In the genomic region with DNA sequence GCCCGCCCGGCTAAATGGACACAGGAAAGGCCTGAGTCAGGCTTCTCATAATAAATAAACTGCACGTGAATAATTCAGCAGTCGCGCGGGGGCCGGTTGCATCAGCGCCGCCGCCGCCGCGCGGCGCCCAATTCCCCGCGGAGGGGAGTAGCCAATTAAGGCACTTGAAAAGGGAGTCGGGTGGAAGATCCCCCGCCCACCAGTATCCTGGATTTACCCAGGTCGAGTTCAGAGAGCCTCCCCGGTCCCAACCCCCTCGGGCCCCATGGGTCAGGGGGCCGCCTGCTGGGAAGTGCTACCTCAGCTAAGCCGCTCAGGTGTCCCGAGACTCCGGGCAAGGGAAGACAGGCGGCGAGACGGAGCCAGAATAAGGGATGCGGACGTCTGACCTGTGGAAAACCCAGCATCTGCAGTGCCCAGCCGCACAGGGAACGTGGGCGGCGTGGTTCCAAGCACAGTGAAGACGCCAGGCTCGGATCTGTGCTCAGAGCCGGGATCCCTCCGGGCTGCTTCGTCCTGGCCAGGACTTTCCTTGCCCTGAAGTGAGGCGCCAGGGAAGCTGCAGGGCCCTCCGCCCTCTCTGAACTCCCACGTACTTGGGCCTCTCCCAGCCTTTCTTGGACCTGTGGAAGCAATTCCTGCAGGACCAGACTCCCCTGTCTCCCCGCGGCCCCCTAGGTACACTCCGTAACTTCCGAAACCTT, we compare ENCODE assay signal across 18 cellular contexts. TPM values are rescaled to one million over a fixed set of nuclear protein-coding genes. Genes with fewer than 3 reads are reported as not detected.
A peak's percentile ranks its signal among the peaks of the same experiment; 100 is the strongest.
DNase-seq lines count a peak whose midpoint lies in the region; ATAC-seq and TF ChIP-seq lines count a peak whose summit lies in the region.
"Had no signal": no experiment of that assay in that cellular context is flagged by ENCODE, and none has a peak within 500 bp of the region (broad histone marks: within the 10 kb centered on the region; RNA-seq: fewer than 3 reads in every experiment).

No MANE protein-coding gene starts in this region.

- H3K36me3 Mint-ChIP-seq in activated naive CD8-positive, alpha-beta T cell: no peaks in the 10 kb centered on the region

- DNase-seq in Right ventricle myocardium superior (peak; percentile 39), Right ventricle myocardium inferior (ENCODE audit: missing footprints) (no peak), thoracic aorta (ENCODE audit: low spot score) (no peak), NCI-H526 treated with DMSO at 0.1 percent for 48 hours (lab: John Stamatoyannopoulos, UW) (no peak), left lung (no peak)
- DNase-seq: activated CD4-positive, CD25-positive, alpha-beta regulatory T cell treated with anti-CD3 and anti-CD28 coated beads, Interleukin-2, amount 50 U/mL, for 72 hours; GDM1; midbrain; NCI-H1436; NCI-H82 had no signal

- H3K27ac Mint-ChIP-seq in activated naive CD8-positive, alpha-beta T cell: no peak overlapping the region
- H3K27ac Mint-ChIP-seq: activated naive CD4-positive, alpha-beta T cell treated with anti-CD3 and anti-CD28 coated beads, Interleukin-2, amount 50 U/mL, for 72 hours had no signal

- H3K36me3 ChIP-seq in thoracic aorta: no peaks in the 10 kb centered on the region
- no peaks in the 10 kb centered on the region for H3K36me3 ChIP-seq in left lung
- H3K36me3 ChIP-seq: SJSA1, suprapubic skin had no signal

- H3K27me3 ChIP-seq in thoracic aorta (replicated peaks; ENCODE audit: insufficient read depth): peaks cover 28% of the 10 kb centered on the region
- peaks cover 78 to 100% of the 10 kb centered on the region in 2 donors for H3K27me3 ChIP-seq in left lung

- H3K4me3 ChIP-seq in iPS-18c (ENCODE audit: insufficient read depth, low read depth, low read length): peak overlapping the region; percentile 52
- H3K4me3 ChIP-seq in thoracic aorta: peak overlapping the region; percentile 2
- no peak overlapping the region for H3K4me3 ChIP-seq in left lung
- H3K4me3 ChIP-seq: SJSA1, suprapubic skin had no signal

- peaks cover 60% of the 10 kb centered on the region for H3K27me3 Mint-ChIP-seq in activated naive CD8-positive, alpha-beta T cell

- H3K9me3 ChIP-seq in iPS-18c (ENCODE audit: control insufficient read depth, insufficient read depth, low read length): peaks cover 3% of the 10 kb centered on the region
- no peaks in the 10 kb centered on the region for H3K9me3 ChIP-seq in thoracic aorta
- no peaks in the 10 kb centered on the region for H3K9me3 ChIP-seq in left lung
- H3K9me3 ChIP-seq: SJSA1, suprapubic skin had no signal

- H3K9me3 Mint-ChIP-seq in activated naive CD8-positive, alpha-beta T cell (ENCODE audit: low read depth): no peaks in the 10 kb centered on the region
- H3K9me3 Mint-ChIP-seq: activated naive CD4-positive, alpha-beta T cell treated with anti-CD3 and anti-CD28 coated beads, Interleukin-2, amount 50 U/mL, for 72 hours had no signal

- peak overlapping the region; percentile 83 for H3K4me3 Mint-ChIP-seq in activated naive CD8-positive, alpha-beta T cell

- intact Hi-C loops in Right ventricle myocardium superior (cut with DNase I) (no loop called here), Right ventricle myocardium inferior (cut with DNase I) (no loop called here), left lung (cut with DNase I) (no loop called here)

- H3K4me1 ChIP-seq in thoracic aorta (ENCODE audit: control insufficient read depth in 1 of 2, low read depth in 2 of 2) (peaks cover 0 to 10% of the 10 kb centered on the region in 2 donors), left lung (peaks cover 0 to 12% of the 10 kb centered on the region in 2 donors)
- H3K4me1 ChIP-seq: SJSA1 had no signal

- TF ChIP-seq CTCF in thoracic aorta (IDR thresholded peaks at IDR 0.05): no peak
- TF ChIP-seq CTCF in left lung (IDR thresholded peaks at IDR 0.05): no peak

- ATAC-seq in Right ventricle myocardium superior (ENCODE audit: poor library complexity) (peak; percentile 27), Right ventricle myocardium inferior (no peak), thoracic aorta (ENCODE audit: insufficient number of reproducible peaks, low FRiP score, low read depth) (no peak), GM18907 (IDR thresholded peaks at IDR 0.05; ENCODE audit: unreplicated experiment) (no peak), left lung (no peak)

- H3K27ac ChIP-seq in thoracic aorta (no peak overlapping the region), left lung (no peak overlapping the region)
- H3K27ac ChIP-seq: SJSA1, suprapubic skin had no signal

- peaks cover 16% of the 10 kb centered on the region for H3K4me1 Mint-ChIP-seq in activated naive CD8-positive, alpha-beta T cell (ENCODE audit: low read depth)

RNA-seq across cellular contexts. Expression of a gene that starts 7.3 kb away (rescaled TPM):
- total RNA-seq in Right ventricle myocardium superior (not detected), Right ventricle myocardium inferior (not detected), thoracic aorta (not detected), left lung (under 1 TPM; 0.18 to 0.47 TPM)
- total RNA-seq: activated naive CD4-positive, alpha-beta T cell treated with anti-CD3 and anti-CD28 coated beads, Interleukin-2, amount 50 U/mL, for 72 hours; dermis microvascular lymphatic vessel endothelial cell; glomerular endothelial cell; SJSA1; suprapubic skin had no signal

Comparison
In these comparisons a context has a peak if more than half of its experiments do, and no peak if none do; other contexts are left out.
1. H3K4me3 ChIP-seq: peak in iPS-18c (single experiment) and thoracic aorta (single experiment); none in left lung (0 of 2).